1 cellular context compared by ENCODE assay signal in genomic region chr6:3403244-3404154, GRCh38.
TF ChIP-seq lines count a peak whose summit lies in the region.

No MANE protein-coding gene starts in this region.

TF ChIP-seq in HepG2, 621 proteins besides CTCF, POLR2A, EP300 and RAD21 (continued from another document and continues in another):
- TF ChIP-seq RXRB (CRISPR knock-in tag; IDR thresholded peaks at IDR 0.05; ENCODE audit: borderline replicate concordance) (peak; percentile 97), ZNF7 (CRISPR knock-in tag; IDR thresholded peaks at IDR 0.05) (no peak), ZSCAN30 (CRISPR knock-in tag; IDR thresholded peaks at IDR 0.05) (peak; percentile 96), ZNF34 (CRISPR knock-in tag; IDR thresholded peaks at IDR 0.05; ENCODE audit: borderline replicate concordance) (no peak), NR2F1 (CRISPR knock-in tag; IDR thresholded peaks at IDR 0.05) (peak; percentile 92 to 97), ZNF251 (CRISPR knock-in tag; IDR thresholded peaks at IDR 0.05) (no peak), ZNF563 (CRISPR knock-in tag; IDR thresholded peaks at IDR 0.05) (no peak), CSRNP2 (CRISPR knock-in tag; conservative IDR thresholded peaks at IDR 0.05; ENCODE audit: low read depth) (no peak), ZFAT (CRISPR knock-in tag; conservative IDR thresholded peaks at IDR 0.05) (no peak), HNRNPLL (IDR thresholded peaks at IDR 0.05; ENCODE audit: low read depth, low read length, poor library complexity, severe bottlenecking) (no peak), SCMH1 (CRISPR knock-in tag; IDR thresholded peaks at IDR 0.05; ENCODE audit: borderline replicate concordance) (no peak), NFKBIZ (CRISPR knock-in tag; IDR thresholded peaks at IDR 0.05) (peak; percentile 78), MAFG (CRISPR knock-in tag; IDR thresholded peaks at IDR 0.05) (no peak), ZNF710 (CRISPR knock-in tag; IDR thresholded peaks at IDR 0.05; ENCODE audit: borderline replicate concordance) (peak; percentile 95), MAF1 (CRISPR knock-in tag; IDR thresholded peaks at IDR 0.05; ENCODE audit: borderline replicate concordance) (no peak), HOXA7 (CRISPR knock-in tag; IDR thresholded peaks at IDR 0.05) (no peak), NR2F2 (IDR thresholded peaks at IDR 0.05; ENCODE audit: borderline replicate concordance, low read depth) (peak; percentile 96), ZNF10 (CRISPR knock-in tag; IDR thresholded peaks at IDR 0.05; ENCODE audit: borderline replicate concordance, low read depth) (no peak), PBX3 (CRISPR knock-in tag; IDR thresholded peaks at IDR 0.05; ENCODE audit: borderline replicate concordance) (no peak), ZNF530 (CRISPR knock-in tag; IDR thresholded peaks at IDR 0.05; ENCODE audit: low read depth) (no peak), STAT5B (CRISPR knock-in tag; IDR thresholded peaks at IDR 0.05) (no peak), ARID2 (CRISPR knock-in tag; IDR thresholded peaks at IDR 0.05; ENCODE audit: borderline replicate concordance) (peak; percentile 97; the same call in 1 of the 2 replicates), GPN1 (CRISPR knock-in tag; IDR thresholded peaks at IDR 0.05; ENCODE audit: borderline replicate concordance) (no peak), HNF4G (IDR thresholded peaks at IDR 0.05; ENCODE audit: borderline replicate concordance, low read depth, low read length) (peak; percentile 83; the same call in 1 of the 2 replicates), HNF4G (CRISPR knock-in tag; IDR thresholded peaks at IDR 0.05; ENCODE audit: borderline replicate concordance, low read depth) (peak; percentile 85; the same call in 1 of the 2 replicates), RARG (CRISPR knock-in tag; IDR thresholded peaks at IDR 0.05; ENCODE audit: low read depth) (no peak), ZNF629 (CRISPR knock-in tag; conservative IDR thresholded peaks at IDR 0.05) (peak; percentile 34), ZMYM2 (CRISPR knock-in tag; IDR thresholded peaks at IDR 0.05) (0 out of 2 replicates have a peak, but pooled peaks have one; percentile 50), MAX (IDR thresholded peaks at IDR 0.05) (peak; percentile 93), RFXAP (CRISPR knock-in tag; IDR thresholded peaks at IDR 0.05; ENCODE audit: borderline replicate concordance) (peak; percentile 94), HMG20B (CRISPR knock-in tag; conservative IDR thresholded peaks at IDR 0.05) (peak; percentile 95), ZNF660 (CRISPR knock-in tag; IDR thresholded peaks at IDR 0.05; ENCODE audit: borderline replicate concordance, low read depth) (no peak), RXRA (CRISPR knock-in tag; IDR thresholded peaks at IDR 0.05) (peak; percentile 92), THRA (CRISPR knock-in tag; IDR thresholded peaks at IDR 0.05; ENCODE audit: borderline replicate concordance) (peak; percentile 96), ZNF556 (CRISPR knock-in tag; IDR thresholded peaks at IDR 0.05; ENCODE audit: borderline replicate concordance) (peak; percentile 85; the same call in 1 of the 2 replicates), ZSCAN29 (CRISPR knock-in tag; conservative IDR thresholded peaks at IDR 0.05) (0 out of 2 replicates have a peak, but pooled peaks have one; percentile 49), ZNF564 (CRISPR knock-in tag; IDR thresholded peaks at IDR 0.05) (no peak; the same call in 1 of the 2 replicates), GATAD1 (CRISPR knock-in tag; IDR thresholded peaks at IDR 0.05) (peak; percentile 72; the same call in 1 of the 2 replicates), ZNF496 (CRISPR knock-in tag; IDR thresholded peaks at IDR 0.05; ENCODE audit: insufficient replicate concordance) (no peak), ZNF121 (CRISPR knock-in tag; IDR thresholded peaks at IDR 0.05) (peak; percentile 63; the same call in 1 of the 2 replicates), CCAR2 (optimal IDR thresholded peaks at IDR 0.05; ENCODE audit: low read depth, low read length) (peak; percentile 40), PRDM10 (CRISPR knock-in tag; IDR thresholded peaks at IDR 0.05; ENCODE audit: low read depth) (peak; percentile 79), PBX2 (CRISPR knock-in tag; IDR thresholded peaks at IDR 0.05) (peak; percentile 25; the same call in 1 of the 2 replicates), ZNF672 (CRISPR knock-in tag; IDR thresholded peaks at IDR 0.05) (no peak), ISL2 (CRISPR knock-in tag; IDR thresholded peaks at IDR 0.05) (peak; percentile 98), SAFB2 (CRISPR knock-in tag; IDR thresholded peaks at IDR 0.05; ENCODE audit: borderline replicate concordance, low read depth) (no peak), YY1 (IDR thresholded peaks at IDR 0.05; ENCODE audit: insufficient read depth, insufficient replicate concordance, low read depth, low read length) (peak; percentile 61), REPIN1 (CRISPR knock-in tag; IDR thresholded peaks at IDR 0.05; ENCODE audit: borderline replicate concordance, low read depth) (peak; percentile 98), JUN (CRISPR knock-in tag; IDR thresholded peaks at IDR 0.05) (peak; percentile 29; the same call in 1 of the 2 replicates), ELK4 (CRISPR knock-in tag; IDR thresholded peaks at IDR 0.05; ENCODE audit: borderline replicate concordance) (no peak), PTBP1 (IDR thresholded peaks at IDR 0.05; ENCODE audit: low read depth, low read length, poor library complexity, severe bottlenecking) (no peak), ZNF605 (CRISPR knock-in tag; IDR thresholded peaks at IDR 0.05) (peak; percentile 96), E2F1 (CRISPR knock-in tag; IDR thresholded peaks at IDR 0.05) (0 out of 2 replicates have a peak, but pooled peaks have one; percentile 54)
